1 cellular context compared by ENCODE assay signal in genomic region chr1:156725683-156726280, GRCh38.
TF ChIP-seq lines count a peak whose summit lies in the region.

No MANE protein-coding gene starts in this region.

TF ChIP-seq in GM12878, 131 proteins besides CTCF, POLR2A, EP300 and RAD21 (continued from another document):
- no peak for TF ChIP-seq ELK1 (IDR thresholded peaks at IDR 0.05; ENCODE audit: low read depth, low read length)
- TF ChIP-seq ATF2 (IDR thresholded peaks at IDR 0.05; ENCODE audit: low read length) = no peak
- no peak for TF ChIP-seq PBX3 (IDR thresholded peaks at IDR 0.05; ENCODE audit: insufficient replicate concordance, low read depth, low read length)
- TF ChIP-seq ETV6 (conservative IDR thresholded peaks at IDR 0.05 in 1 of 2, IDR thresholded peaks at IDR 0.05 in 1 of 2; ENCODE audit: borderline replicate concordance in 1 of 2, low read depth in 1 of 2) = no peak
- no peak for TF ChIP-seq ATF7 (IDR thresholded peaks at IDR 0.05; ENCODE audit: low read depth)
- peak; percentile 61; the same call in 1 of the 2 replicates for TF ChIP-seq MXI1 (IDR thresholded peaks at IDR 0.05; ENCODE audit: low read depth, low read length)
- no peak for TF ChIP-seq CHD4 (IDR thresholded peaks at IDR 0.05)
- peak; percentile 71; the same call in 1 of the 2 replicates for TF ChIP-seq EED (IDR thresholded peaks at IDR 0.05; ENCODE audit: low read depth)
- no peak for TF ChIP-seq NFXL1 (IDR thresholded peaks at IDR 0.05; ENCODE audit: borderline replicate concordance)
- peak; percentile 58; the same call in 1 of the 2 replicates for TF ChIP-seq STAT1 (conservative IDR thresholded peaks at IDR 0.05)
- TF ChIP-seq MYC (IDR thresholded peaks at IDR 0.05; ENCODE audit: insufficient read depth, insufficient read length, insufficient replicate concordance, low read length, severe bottlenecking) = no peak
- TF ChIP-seq POU2F2 (IDR thresholded peaks at IDR 0.05; ENCODE audit: borderline replicate concordance, low read depth, low read length) = no peak
- no peak for TF ChIP-seq TCF3 (IDR thresholded peaks at IDR 0.05; ENCODE audit: borderline replicate concordance, insufficient read depth, low read depth, low read length)
- TF ChIP-seq ZNF207 (IDR thresholded peaks at IDR 0.05; ENCODE audit: borderline replicate concordance) = peak; percentile 27; the same call in 1 of the 2 replicates
- TF ChIP-seq SMC3 (IDR thresholded peaks at IDR 0.05; ENCODE audit: borderline replicate concordance, low read length) = peak; percentile 80
- TF ChIP-seq EGR1 (IDR thresholded peaks at IDR 0.05; ENCODE audit: borderline replicate concordance in 1 of 2, low read depth in 2 of 2, low read length in 2 of 2) = no peak
- peak in 1 of 2 experiments; percentile 35; a peak in 2 of 4 replicates for TF ChIP-seq IKZF2 (IDR thresholded peaks at IDR 0.05)
- TF ChIP-seq TAF1 (IDR thresholded peaks at IDR 0.05; ENCODE audit: borderline replicate concordance, low read depth, low read length) = no peak
- TF ChIP-seq LARP7 (IDR thresholded peaks at IDR 0.05) = no peak
- peak; percentile 49 for TF ChIP-seq RUNX3 (IDR thresholded peaks at IDR 0.05; ENCODE audit: low read length)
- TF ChIP-seq CHD1 (IDR thresholded peaks at IDR 0.05; ENCODE audit: low read depth, low read length) = no peak
- 0 out of 2 replicates have a peak, but pooled peaks have one; percentile 19 for TF ChIP-seq WRNIP1 (IDR thresholded peaks at IDR 0.05; ENCODE audit: borderline replicate concordance, low read depth, low read length)
- TF ChIP-seq TCF7 (IDR thresholded peaks at IDR 0.05; ENCODE audit: borderline replicate concordance) = no peak
- no peak for TF ChIP-seq NR2F1 (conservative IDR thresholded peaks at IDR 0.05)
- TF ChIP-seq SPI1 (IDR thresholded peaks at IDR 0.05; ENCODE audit: borderline replicate concordance, insufficient read depth, low read depth, low read length) = peak; percentile 99
- TF ChIP-seq ZNF687 (IDR thresholded peaks at IDR 0.05) = no peak
- no peak for TF ChIP-seq ZNF274 (IDR thresholded peaks at IDR 0.05; ENCODE audit: insufficient read depth, insufficient read length)
- TF ChIP-seq MAX (IDR thresholded peaks at IDR 0.05; ENCODE audit: low read depth, low read length) = 0 out of 2 replicates have a peak, but pooled peaks have one; percentile 25
- 0 out of 2 replicates have a peak, but pooled peaks have one; percentile 36 for TF ChIP-seq GABPA (IDR thresholded peaks at IDR 0.05; ENCODE audit: low read depth)
- no peak for TF ChIP-seq KDM1A (IDR thresholded peaks at IDR 0.05; ENCODE audit: borderline replicate concordance)
- TF ChIP-seq FOS (IDR thresholded peaks at IDR 0.05; ENCODE audit: borderline replicate concordance, extremely low read depth, insufficient read length) = no peak
- no peak for TF ChIP-seq POLR2AphosphoS2 (IDR thresholded peaks at IDR 0.05; ENCODE audit: low read depth, low read length)
- TF ChIP-seq MTA3 (IDR thresholded peaks at IDR 0.05; ENCODE audit: borderline replicate concordance, low read length) = no peak
- no peak for TF ChIP-seq BCL3 (IDR thresholded peaks at IDR 0.05; ENCODE audit: borderline replicate concordance, insufficient read depth, low read depth, low read length, poor library complexity, severe bottlenecking)
- TF ChIP-seq SIN3A (IDR thresholded peaks at IDR 0.05; ENCODE audit: low read depth, low read length) = peak; percentile 61; the same call in 1 of the 2 replicates
- TF ChIP-seq RELA (IDR thresholded peaks at IDR 0.05; ENCODE audit: borderline replicate concordance, partially characterized antibody) = no peak
- TF ChIP-seq NRF1 (conservative IDR thresholded peaks at IDR 0.05; ENCODE audit: low read depth, low read length) = no peak
- peak; percentile 71; the same call in 1 of the 2 replicates for TF ChIP-seq RB1 (IDR thresholded peaks at IDR 0.05; ENCODE audit: borderline replicate concordance)
- no peak for TF ChIP-seq PAX8 (IDR thresholded peaks at IDR 0.05)
- TF ChIP-seq ZBTB4 (CRISPR knock-in tag; IDR thresholded peaks at IDR 0.05) = no peak
- no peak for TF ChIP-seq CBFB (IDR thresholded peaks at IDR 0.05; ENCODE audit: low read depth)
- TF ChIP-seq SUPT20H (IDR thresholded peaks at IDR 0.05; ENCODE audit: borderline replicate concordance, control insufficient read depth, low read depth, low read length) = no peak
- TF ChIP-seq SMARCA5 (IDR thresholded peaks at IDR 0.05) = peak; percentile 92
- TF ChIP-seq TBL1XR1 (IDR thresholded peaks at IDR 0.05; ENCODE audit: low read depth, low read length) = no peak
- TF ChIP-seq ZBTB11 (CRISPR knock-in tag; IDR thresholded peaks at IDR 0.05) = no peak
- no peak for TF ChIP-seq NR2C1 (IDR thresholded peaks at IDR 0.05)
- no peak for TF ChIP-seq MTA2 (IDR thresholded peaks at IDR 0.05; ENCODE audit: low read depth)
- TF ChIP-seq FOXM1 (IDR thresholded peaks at IDR 0.05; ENCODE audit: low read depth, low read length) = no peak
- TF ChIP-seq NFIC (IDR thresholded peaks at IDR 0.05; ENCODE audit: low read depth, low read length) = no peak
- no peak for TF ChIP-seq STAT3 (IDR thresholded peaks at IDR 0.05; ENCODE audit: low read depth, low read length)
- no peak for TF ChIP-seq ZZZ3 (IDR thresholded peaks at IDR 0.05; ENCODE audit: control insufficient read depth, insufficient read length, low read depth)
- no peak for TF ChIP-seq ZNF622 (IDR thresholded peaks at IDR 0.05)
- TF ChIP-seq IRF4 (IDR thresholded peaks at IDR 0.05; ENCODE audit: low read depth, low read length) = peak; percentile 70
- 0 out of 2 replicates have a peak, but pooled peaks have one; percentile 36 for TF ChIP-seq CREB1 (IDR thresholded peaks at IDR 0.05; ENCODE audit: low read depth)
- TF ChIP-seq SMAD1 (IDR thresholded peaks at IDR 0.05; ENCODE audit: low read depth, partially characterized antibody) = no peak
- TF ChIP-seq NBN (IDR thresholded peaks at IDR 0.05) = peak; percentile 67
- no peak for TF ChIP-seq MEF2A (IDR thresholded peaks at IDR 0.05; ENCODE audit: insufficient read depth, low read depth, low read length)
TF ChIP-seq in GM12878: peak in this region for 24.
